20 cellular contexts compared by ENCODE assay signal in genomic region chr4:76923619-76924357, GRCh38. TPM values are rescaled to one million over a fixed set of nuclear protein-coding genes. Genes with fewer than 3 reads are reported as not detected.
"Had no signal": no experiment of that assay in that cellular context is flagged by ENCODE, and none has a peak within 500 bp of the region (broad histone marks: within the 10 kb centered on the region; RNA-seq: fewer than 3 reads in every experiment).

No MANE protein-coding gene starts in this region.

- ATAC-seq: activated CD4-positive, CD25-positive, alpha-beta regulatory T cell treated with anti-CD3 and anti-CD28 coated beads, Interleukin-2, amount 50 U/mL, for 24 hours; activated CD8-positive, alpha-beta T cell treated with anti-CD3 and anti-CD28 coated beads for 36 hours; activated T-cell treated with anti-CD3 and anti-CD28 coated beads, Interleukin-2, amount 50 U/mL, for 72 hours had no signal

- DNase-seq: activated CD4-positive, alpha-beta T cell treated with anti-CD3 and anti-CD28 coated beads for 4 hours; activated CD8-positive, alpha-beta memory T cell treated with anti-CD3 and anti-CD28 coated beads, Interleukin-2, amount 50 U/mL, for 4 hours; activated CD8-positive, alpha-beta T cell treated with anti-CD3 and anti-CD28 coated beads for 36 hours; activated gamma-delta T cell treated with Interleukin-2 at 50 U/mL for 16 hours; activated naive CD4-positive, alpha-beta T cell treated with anti-CD3 and anti-CD28 coated beads, Interleukin-2, amount 10 ng/mL, durations not matched to agents 7 days and 5 days; activated naive CD8-positive, alpha-beta T cell treated with anti-CD3 and anti-CD28 coated beads for 36 hours; activated T-cell treated with anti-CD3 and anti-CD28 coated beads, Interleukin-2, amount 50 U/mL, for 72 hours; anterior cingulate cortex; central memory CD4-positive, alpha-beta T cell; Kasumi-1; NCI-H1105 treated with DMSO at 0.1 percent for 48 hours; NCI-H1436 treated with DMSO at 0.1 percent for 48 hours; NCI-H187; NCI-H2081; NCI-H446; NCI-H524; SHP77 treated with DMSO at 0.1 percent for 48 hours had no signal

RNA-seq across cellular contexts. Expression of gene SOWAHB, which starts 25.8 kb away (rescaled TPM):
- total RNA-seq: activated CD8-positive, alpha-beta T cell treated with anti-CD3 and anti-CD28 coated beads for 36 hours; activated T-cell treated with anti-CD3 and anti-CD28 coated beads, Interleukin-2, amount 50 U/mL, for 72 hours; activated T-helper 2 cell treated with anti-CD3 and anti-CD28 coated beads, Interferon-gamma antibody, Interleukin-2, Interleukin-4, amounts not matched to agents 10 μg/mL and 5 μg/mL and 100 μg/mL, durations not matched to agents 14 hours and 24 hours and 36 hours; SK-MEL-5 had no signal
